In genomic region chr14:55927059-55927458, GRCh38 we compare ENCODE assay signal across 15 cellular contexts.
DNase-seq lines count a peak whose midpoint lies in the region; ATAC-seq, FAIRE-seq and TF ChIP-seq lines count a peak whose summit lies in the region.
"Had no signal": no experiment of that assay in that cellular context is flagged by ENCODE, and none has a peak within 500 bp of the region (broad histone marks: within the 10 kb centered on the region; RNA-seq: fewer than 3 reads in every experiment).

No MANE protein-coding gene starts in this region.

- no CpG with 5 or more reads among the region's 2 CpGs for WGBS in HepG2 (ENCODE audit: low lambda C conversion rate)

- DNase-seq in ELF-1 (ENCODE audit: low read depth, low spot score), result peak; percentile 66
- peak; percentile 41 for DNase-seq in SHP77 treated with DMSO at 0.1 percent for 48 hours (lab: John Stamatoyannopoulos, UW)
- DNase-seq in HepG2 (ENCODE audit: low spot score), result no peak
- DNase-seq in retina, result peak; percentile 28
- no peak for DNase-seq in AML-193 (lab: John Stamatoyannopoulos, UW)
- DNase-seq in Right ventricle myocardium superior, result no peak
- DNase-seq: CD4-positive, CD25-positive, alpha-beta regulatory T cell; HFFc6; NCI-H1092 treated with DMSO at 0.1 percent for 48 hours; NCI-H1930; NCI-H2171; RPMI8226 had no signal

- peaks cover 17% of the 10 kb centered on the region for H3K4me1 ChIP-seq in HepG2 (ENCODE audit: insufficient read depth, low read length)

- no TSS peak for BruUV-seq in HepG2 (replicated peaks; lab: Mats Ljungman, UMichigan)

- CTCF ChIA-PET in HepG2 (lab: Yijun Ruan, JAX; ENCODE audit: low intra/inter-chr PET ratio, low total read pairs), result no interaction called here

- no peaks in the 10 kb centered on the region; a peak in 1 of 5 replicates for H3K27me3 ChIP-seq in HepG2 (ENCODE audit: control insufficient read depth in 1 of 2, insufficient read depth in 2 of 2, low read length in 2 of 2)

- ATAC-seq in HepG2, result peak; percentile 42
- no peak for ATAC-seq in Right ventricle myocardium superior (ENCODE audit: poor library complexity)
- ATAC-seq in GM21619 (IDR thresholded peaks at IDR 0.05; ENCODE audit: unreplicated experiment), result no peak

- FAIRE-seq in HepG2 (lab: Jason Lieb, UNC), result no peak
- FAIRE-seq: D721Med had no signal

- no peaks in the 10 kb centered on the region for H3K79me2 ChIP-seq in HepG2 (ENCODE audit: insufficient read depth, low read length)

- no peaks in the 10 kb centered on the region for H3K9me3 ChIP-seq in HepG2 (ENCODE audit: low read length)

- POLR2A ChIA-PET in HepG2 (lab: Yijun Ruan, JAX), result no interaction called here

- no peak overlapping the region for H3K9ac ChIP-seq in HepG2 (ENCODE audit: insufficient read depth, low read depth, low read length)
- H3K9ac ChIP-seq: KMS-11 had no signal

- H3K36me3 ChIP-seq in HepG2 (replicated peaks in 1 of 2; ENCODE audit: control insufficient read depth in 1 of 2, insufficient read depth in 2 of 2, low read length in 2 of 2), result no peaks in the 10 kb centered on the region

- no peaks in the 10 kb centered on the region for H4K20me1 ChIP-seq in HepG2 (ENCODE audit: insufficient read depth, low read length)

- intact Hi-C loops in HepG2 (cut with micrococcal nuclease; ENCODE audit: unreplicated experiment), result no loop called here
- intact Hi-C loops in Right ventricle myocardium superior (cut with DNase I), result no loop called here

- TF ChIP-seq POLR2A in HepG2 (IDR thresholded peaks at IDR 0.05; ENCODE audit: insufficient read depth in 1 of 2, low read depth in 2 of 2, low read length in 2 of 2), result no peak

- no peak overlapping the region for H3K27ac ChIP-seq in HepG2 (ENCODE audit: extremely low read length, insufficient read depth, low read length)
- H3K27ac ChIP-seq: KMS-11 had no signal

- in situ Hi-C loops in HepG2 (cut with HindIII; ENCODE audit: extremely low pct_ligation_motif_present, low pct_unique_long_range_greater_than_20kb), result no loop called here

- TF ChIP-seq EP300 in HepG2 (IDR thresholded peaks at IDR 0.05; ENCODE audit: low read depth in 2 of 2, low read length in 2 of 2) (no peak), HepG2 (CRISPR knock-in tag; IDR thresholded peaks at IDR 0.05; ENCODE audit: borderline replicate concordance) (no peak)

- TF ChIP-seq RAD21 in HepG2 (CRISPR knock-in tag; IDR thresholded peaks at IDR 0.05), result no peak

- no peak overlapping the region for H3K4me3 ChIP-seq in HepG2 (replicated peaks in 1 of 3; ENCODE audit: insufficient read depth in 1 of 3, low read depth in 2 of 3, low read length in 3 of 3)

- H2AFZ ChIP-seq in HepG2 (ENCODE audit: low read length), result no peak overlapping the region

- TF ChIP-seq CTCF in HepG2 (CRISPR knock-in tag; IDR thresholded peaks at IDR 0.05), result no peak

- no peak overlapping the region for H3K4me2 ChIP-seq in HepG2 (ENCODE audit: low read depth, low read length)
- H3K4me2 ChIP-seq: KMS-11 had no signal

TF ChIP-seq in HepG2, 621 proteins besides CTCF, POLR2A, EP300 and RAD21:
- peak; percentile 79 for TF ChIP-seq NR2C2 (CRISPR knock-in tag; IDR thresholded peaks at IDR 0.05; ENCODE audit: borderline replicate concordance)
- no peak for TF ChIP-seq MBD4 (IDR thresholded peaks at IDR 0.05; ENCODE audit: borderline replicate concordance, low read length)
- TF ChIP-seq ZNF639 (CRISPR knock-in tag; conservative IDR thresholded peaks at IDR 0.05), result no peak
- peak; percentile 73 for TF ChIP-seq BCL6 (CRISPR knock-in tag; IDR thresholded peaks at IDR 0.05)
- TF ChIP-seq ZBTB44 (CRISPR knock-in tag; IDR thresholded peaks at IDR 0.05), result no peak
- TF ChIP-seq GABPA (IDR thresholded peaks at IDR 0.05; ENCODE audit: low read depth, low read length), result no peak
- TF ChIP-seq GABPA (CRISPR knock-in tag; IDR thresholded peaks at IDR 0.05; ENCODE audit: low read depth), result peak; percentile 63
- no peak for TF ChIP-seq FLYWCH1 (CRISPR knock-in tag; IDR thresholded peaks at IDR 0.05)
- TF ChIP-seq GABPB1 (CRISPR knock-in tag; IDR thresholded peaks at IDR 0.05), result peak; percentile 35; the same call in 1 of the 2 replicates

Comparison
In these comparisons a context has a peak if more than half of its experiments do, and no peak if none do; other contexts are left out.
1. DNase-seq: peak in ELF-1 (single experiment), SHP77 treated with DMSO at 0.1 percent for 48 hours (single experiment) and retina (single experiment); none in HepG2 (single experiment), AML-193 (0 of 2) and Right ventricle myocardium superior (single experiment).